Comparison of ENCODE assay signal across 20 cellular contexts in the genomic region with DNA sequence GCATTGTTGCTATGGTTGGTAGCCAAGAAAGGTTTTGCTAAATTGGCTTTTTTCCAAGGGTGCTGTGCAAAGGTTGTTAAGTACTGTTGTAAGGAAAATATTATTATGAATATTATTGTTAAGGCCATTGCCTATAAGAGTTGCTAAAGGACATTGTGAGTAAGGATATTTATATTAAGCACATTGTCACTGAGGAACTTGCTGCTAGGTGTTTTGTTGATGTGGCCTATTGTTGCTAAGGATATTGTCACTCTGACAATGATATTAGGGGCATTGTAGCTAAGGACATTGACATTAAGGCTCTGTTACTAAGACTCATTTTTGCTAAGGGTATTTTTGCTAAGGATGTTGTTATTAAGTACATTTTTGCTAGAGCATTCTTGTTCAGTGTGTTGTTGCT. TPM values are rescaled to one million over a fixed set of nuclear protein-coding genes. Genes with fewer than 3 reads are reported as not detected.
"Had no signal": no experiment of that assay in that cellular context is flagged by ENCODE, and none has a peak within 500 bp of the region (broad histone marks: within the 10 kb centered on the region; RNA-seq: fewer than 3 reads in every experiment).

No MANE protein-coding gene starts in this region.

RNA-seq across cellular contexts. Expression of gene SPATA31A6, which starts 52.6 kb away (rescaled TPM):
- total RNA-seq: activated naive CD4-positive, alpha-beta T cell treated with anti-CD3 and anti-CD28 coated beads for 36 hours; activated naive CD4-positive, alpha-beta T cell treated with anti-CD3 and anti-CD28 coated beads, Interleukin-2, amount 50 U/mL, for 72 hours; activated naive CD8-positive, alpha-beta T cell treated with anti-CD3 and anti-CD28 coated beads for 36 hours; activated naive CD8-positive, alpha-beta T cell treated with anti-CD3 and anti-CD28 coated beads, Interleukin-2, amount 10 ng/mL, durations not matched to agents 7 days and 5 days; activated T-cell treated with anti-CD3 and anti-CD28 coated beads, Interleukin-2, amount 50 U/mL, for 4 hours; activated T-cell treated with anti-CD3 and anti-CD28 coated beads, Interleukin-2, amount 50 U/mL, for 72 hours; activated T-helper 1 cell treated with anti-CD3 and anti-CD28 coated beads, Interleukin-12 subunit alpha, Interleukin-12 subunit beta, Interleukin-2, Interleukin-4 antibody, amounts not matched to agents 30 ng/mL and 10 ng/mL and 1 ng/mL, durations not matched to agents 14 hours and 24 hours and 36 hours; activated T-helper 17 cell treated with anti-CD3 and anti-CD28 coated beads, Interleukin-2, amount 50 U/mL, for 72 hours; activated T-helper 2 cell treated with anti-CD3 and anti-CD28 coated beads, Interferon-gamma antibody, Interleukin-2, Interleukin-4, amounts not matched to agents 10 μg/mL and 5 μg/mL and 100 μg/mL, durations not matched to agents 14 hours and 24 hours and 36 hours; adrenal gland; aorta; ascending aorta; astrocyte; body of pancreas; breast epithelium; bronchial epithelial cell; cardiac muscle cell; cardiac septum; cerebellum had no signal
- polyA plus RNA-seq: adipose tissue, adrenal gland, aorta, cardiac muscle cell had no signal
